9 cellular contexts compared by ENCODE assay signal in genomic region chr19:49128545-49129237, GRCh38. TPM values are rescaled to one million over a fixed set of nuclear protein-coding genes. Genes with fewer than 3 reads are reported as not detected.
DNase-seq lines count a peak whose midpoint lies in the region; ATAC-seq and TF ChIP-seq lines count a peak whose summit lies in the region.
"Had no signal": no experiment of that assay in that cellular context is flagged by ENCODE, and none has a peak within 500 bp of the region (broad histone marks: within the 10 kb centered on the region; RNA-seq: fewer than 3 reads in every experiment).

No MANE protein-coding gene starts in this region.

- TF ChIP-seq CTCF in left ventricle myocardium inferior (IDR thresholded peaks at IDR 0.05; ENCODE audit: borderline replicate concordance) (no peak), right atrium auricular region (IDR thresholded peaks at IDR 0.05) (no peak), lower lobe of right lung (IDR thresholded peaks at IDR 0.05) (no peak)

- ATAC-seq in activated T-helper 17 cell treated with anti-CD3 and anti-CD28 coated beads, Interleukin-2, amount 50 U/mL, for 72 hours (replicated peaks): no peak
- ATAC-seq in lower lobe of right lung (no peak), GM18909 (IDR thresholded peaks at IDR 0.05; ENCODE audit: poor library complexity, unreplicated experiment) (no peak), HG03439 (IDR thresholded peaks at IDR 0.05; ENCODE audit: unreplicated experiment) (no peak)

- H3K27me3 ChIP-seq in left ventricle myocardium inferior (ENCODE audit: low read depth) (no peaks in the 10 kb centered on the region), right atrium auricular region (no peaks in the 10 kb centered on the region), lower lobe of right lung (ENCODE audit: low read depth) (no peaks in the 10 kb centered on the region)

- H3K9me3 ChIP-seq in left ventricle myocardium inferior (replicated peaks) (no peaks in the 10 kb centered on the region), right atrium auricular region (no peaks in the 10 kb centered on the region), lower lobe of right lung (no peaks in the 10 kb centered on the region)

- intact Hi-C loops in left ventricle myocardium inferior (cut with micrococcal nuclease) (no loop called here), lower lobe of right lung (cut with DNase I) (no loop called here)

- H3K4me3 ChIP-seq in left ventricle myocardium inferior (peak overlapping the region; percentile 56), right atrium auricular region (peak overlapping the region in 1 of 2 donors; percentile 36), lower lobe of right lung (peak overlapping the region; percentile 46)

- no peaks in the 10 kb centered on the region for H3K27me3 Mint-ChIP-seq in activated T-helper 17 cell treated with anti-CD3 and anti-CD28 coated beads, Interleukin-2, amount 50 U/mL, for 72 hours

- no peaks in the 10 kb centered on the region for H3K36me3 Mint-ChIP-seq in activated T-helper 17 cell treated with anti-CD3 and anti-CD28 coated beads, Interleukin-2, amount 50 U/mL, for 72 hours (ENCODE audit: low read depth)

- no peaks in the 10 kb centered on the region for H3K36me3 ChIP-seq in left ventricle myocardium inferior
- no peaks in the 10 kb centered on the region for H3K36me3 ChIP-seq in right atrium auricular region
- H3K36me3 ChIP-seq in lower lobe of right lung: no peaks in the 10 kb centered on the region

- peaks cover 25% of the 10 kb centered on the region for H3K4me1 ChIP-seq in left ventricle myocardium inferior
- peaks cover 0 to 25% of the 10 kb centered on the region in 2 donors for H3K4me1 ChIP-seq in right atrium auricular region
- H3K4me1 ChIP-seq in lower lobe of right lung: peaks cover 17% of the 10 kb centered on the region

- peak overlapping the region; percentile 74 for H3K4me3 Mint-ChIP-seq in activated T-helper 17 cell treated with anti-CD3 and anti-CD28 coated beads, Interleukin-2, amount 50 U/mL, for 72 hours

- H3K27ac ChIP-seq in left ventricle myocardium inferior (replicated peaks) (peak overlapping the region; percentile 47), right atrium auricular region (peak overlapping the region in 1 of 2 donors; percentile 53), lower lobe of right lung (no peak overlapping the region)

- peaks cover 7% of the 10 kb centered on the region for H3K4me1 Mint-ChIP-seq in activated T-helper 17 cell treated with anti-CD3 and anti-CD28 coated beads, Interleukin-2, amount 50 U/mL, for 72 hours

- DNase-seq in left ventricle myocardium inferior: no peak
- no peak for DNase-seq in right atrium auricular region (ENCODE audit: low spot score)
- no peak for DNase-seq in lower lobe of right lung
- no peak for DNase-seq in SKM-1 (lab: John Stamatoyannopoulos, UW; ENCODE audit: unreplicated experiment)
- no peak for DNase-seq in T-helper 9 cell

- no peaks in the 10 kb centered on the region for H3K9me3 Mint-ChIP-seq in activated T-helper 17 cell treated with anti-CD3 and anti-CD28 coated beads, Interleukin-2, amount 50 U/mL, for 72 hours

- no peak overlapping the region for H3K27ac Mint-ChIP-seq in activated T-helper 17 cell treated with anti-CD3 and anti-CD28 coated beads, Interleukin-2, amount 50 U/mL, for 72 hours

RNA-seq across cellular contexts. Expression of gene PPFIA3, which starts 9.3 kb away (rescaled TPM):
- total RNA-seq in left ventricle myocardium inferior (5.7 TPM), right atrium auricular region (1 to 10 TPM; 5.0 to 6.8 TPM), lower lobe of right lung (4.3 TPM)
- total RNA-seq in activated T-helper 17 cell treated with anti-CD3 and anti-CD28 coated beads, Interleukin-2, amount 50 U/mL, for 72 hours: 1 to 10 TPM; 3.6 to 3.9 TPM

RNA-seq across cellular contexts. Expression of gene C19orf73, which starts 9.7 kb away (rescaled TPM):
- total RNA-seq in left ventricle myocardium inferior: 1.6 TPM
- 1 to 10 TPM; 3.1 to 5.9 TPM for total RNA-seq in right atrium auricular region
- 1 to 10 TPM in 1 of 2 donors, under 1 TPM in 1; 0.50 to 1.3 TPM for total RNA-seq in activated T-helper 17 cell treated with anti-CD3 and anti-CD28 coated beads, Interleukin-2, amount 50 U/mL, for 72 hours
- total RNA-seq in lower lobe of right lung: 1.4 TPM

RNA-seq across cellular contexts. Expression of gene LIN7B, which starts 14.5 kb away (rescaled TPM):
- total RNA-seq in left ventricle myocardium inferior (23.4 TPM), right atrium auricular region (10 to 100 TPM; 31.5 to 35.0 TPM), lower lobe of right lung (10.6 TPM)
- total RNA-seq in activated T-helper 17 cell treated with anti-CD3 and anti-CD28 coated beads, Interleukin-2, amount 50 U/mL, for 72 hours: 1 to 10 TPM; 4.1 to 4.7 TPM

RNA-seq across cellular contexts. Expression of gene HRC, which starts 26.5 kb away (rescaled TPM):
- total RNA-seq in left ventricle myocardium inferior (1,040 TPM), right atrium auricular region (1,000 to 10,000 TPM in 1 of 2 donors, 100 to 1,000 TPM in 1; 558 to 1,164 TPM), lower lobe of right lung (1.8 TPM)
- total RNA-seq in activated T-helper 17 cell treated with anti-CD3 and anti-CD28 coated beads, Interleukin-2, amount 50 U/mL, for 72 hours: not detected
- total RNA-seq: Daoy had no signal

RNA-seq across cellular contexts. Expression of gene TRPM4, which starts 28.9 kb away (rescaled TPM):
- 31.5 TPM for total RNA-seq in left ventricle myocardium inferior
- total RNA-seq in right atrium auricular region: 10 to 100 TPM; 20.6 to 22.8 TPM
- under 1 TPM in 1 of 2 donors, not detected in 1; 0.52 TPM for total RNA-seq in activated T-helper 17 cell treated with anti-CD3 and anti-CD28 coated beads, Interleukin-2, amount 50 U/mL, for 72 hours
- 51.6 TPM for total RNA-seq in lower lobe of right lung
